In genomic region chr16:3717235-3718018, GRCh38 we compare ENCODE assay signal across 8 cellular contexts. TPM values are rescaled to one million over a fixed set of nuclear protein-coding genes. Genes with fewer than 3 reads are reported as not detected.
DNase-seq lines count a peak whose midpoint lies in the region; ATAC-seq and TF ChIP-seq lines count a peak whose summit lies in the region.

TSS of gene TRAP1 (minus strand) at chr16:3717524. CDS start at chr16:3717508, 16 bp downstream.

- no peaks in the 10 kb centered on the region for H3K9me3 ChIP-seq in RWPE2 (ENCODE audit: severe bottlenecking)

- TF ChIP-seq CTCF in RWPE2 (IDR thresholded peaks at IDR 0.05; ENCODE audit: poor library complexity, severe bottlenecking), result no peak
- no peak for TF ChIP-seq CTCF in fibroblast of the aortic adventitia (IDR thresholded peaks at IDR 0.05; ENCODE audit: insufficient read depth, low read length)
- TF ChIP-seq CTCF in nephron progenitor cell (IDR thresholded peaks at IDR 0.05), result no peak

- peaks cover 27% of the 10 kb centered on the region for H3K36me3 Mint-ChIP-seq in nephron progenitor cell (ENCODE audit: low read depth)

- no peaks in the 10 kb centered on the region for H3K27me3 Mint-ChIP-seq in nephron progenitor cell (ENCODE audit: low read depth, poor library complexity)

- DNase-seq in DMS53 (lab: John Stamatoyannopoulos, UW) (peak; percentile 88), KG1 (lab: John Stamatoyannopoulos, UW) (peak; percentile 76), RWPE2 (ENCODE audit: low spot score) (no peak), fibroblast of the aortic adventitia (ENCODE audit: low read depth) (peak; percentile 72), nephron progenitor cell (peak; percentile 94)
- DNase-seq in activated effector memory CD4-positive, alpha-beta T cell treated with Interleukin-2 at 50 U/mL for 16 hours, result peak; percentile 89
- DNase-seq in stimulated activated naive CD8-positive, alpha-beta T cell treated with anti-CD3 and anti-CD28 coated beads, Interleukin-15, Interleukin-2, amounts not matched to agents 100 U/mL and 50 U/mL, for 24 hours, result peak; percentile 94

- H3K4me1 Mint-ChIP-seq in nephron progenitor cell, result peaks cover 40% of the 10 kb centered on the region

- peak within 1 kb of the TSS; percentile 83 for H3K4me3 Mint-ChIP-seq in nephron progenitor cell

- ATAC-seq in GM21619 (IDR thresholded peaks at IDR 0.05; ENCODE audit: unreplicated experiment), result peak; percentile 80
- peak; percentile 84 for ATAC-seq in RWPE2 (ENCODE audit: low read depth)
- ATAC-seq in stimulated activated naive CD8-positive, alpha-beta T cell treated with anti-CD3 and anti-CD28 coated beads, Interleukin-15, Interleukin-2, amounts not matched to agents 100 U/mL and 50 U/mL, for 24 hours, result peak; percentile 95

- H3K36me3 ChIP-seq in RWPE2 (ENCODE audit: low read depth), result peaks cover 31% of the 10 kb centered on the region

- H3K27ac Mint-ChIP-seq in nephron progenitor cell, result peak within 1 kb of the TSS; percentile 16

- H3K27me3 ChIP-seq in RWPE2 (ENCODE audit: insufficient read depth, poor library complexity, severe bottlenecking), result no peaks in the 10 kb centered on the region

- H3K4me1 ChIP-seq in RWPE2 (ENCODE audit: insufficient read depth, poor library complexity, severe bottlenecking), result no peaks in the 10 kb centered on the region

- peak within 1 kb of the TSS; percentile 50 for H3K27ac ChIP-seq in RWPE2 (ENCODE audit: poor library complexity, severe bottlenecking)

- H3K4me3 ChIP-seq in RWPE2 (ENCODE audit: severe bottlenecking) (peak within 1 kb of the TSS; percentile 88), fibroblast of the aortic adventitia (ENCODE audit: low read depth, low read length) (peak within 1 kb of the TSS; percentile 91)

- H3K9me3 Mint-ChIP-seq in nephron progenitor cell, result no peaks in the 10 kb centered on the region

RNA-seq across cellular contexts. Expression of gene TRAP1, which starts in this region (rescaled TPM):
- total RNA-seq in fibroblast of the aortic adventitia (ENCODE audit: low replicate concordance), result 43.6 and 66.0 TPM in 2 replicates
